ENCODE assay signal across 8 cellular contexts in the genomic region with DNA sequence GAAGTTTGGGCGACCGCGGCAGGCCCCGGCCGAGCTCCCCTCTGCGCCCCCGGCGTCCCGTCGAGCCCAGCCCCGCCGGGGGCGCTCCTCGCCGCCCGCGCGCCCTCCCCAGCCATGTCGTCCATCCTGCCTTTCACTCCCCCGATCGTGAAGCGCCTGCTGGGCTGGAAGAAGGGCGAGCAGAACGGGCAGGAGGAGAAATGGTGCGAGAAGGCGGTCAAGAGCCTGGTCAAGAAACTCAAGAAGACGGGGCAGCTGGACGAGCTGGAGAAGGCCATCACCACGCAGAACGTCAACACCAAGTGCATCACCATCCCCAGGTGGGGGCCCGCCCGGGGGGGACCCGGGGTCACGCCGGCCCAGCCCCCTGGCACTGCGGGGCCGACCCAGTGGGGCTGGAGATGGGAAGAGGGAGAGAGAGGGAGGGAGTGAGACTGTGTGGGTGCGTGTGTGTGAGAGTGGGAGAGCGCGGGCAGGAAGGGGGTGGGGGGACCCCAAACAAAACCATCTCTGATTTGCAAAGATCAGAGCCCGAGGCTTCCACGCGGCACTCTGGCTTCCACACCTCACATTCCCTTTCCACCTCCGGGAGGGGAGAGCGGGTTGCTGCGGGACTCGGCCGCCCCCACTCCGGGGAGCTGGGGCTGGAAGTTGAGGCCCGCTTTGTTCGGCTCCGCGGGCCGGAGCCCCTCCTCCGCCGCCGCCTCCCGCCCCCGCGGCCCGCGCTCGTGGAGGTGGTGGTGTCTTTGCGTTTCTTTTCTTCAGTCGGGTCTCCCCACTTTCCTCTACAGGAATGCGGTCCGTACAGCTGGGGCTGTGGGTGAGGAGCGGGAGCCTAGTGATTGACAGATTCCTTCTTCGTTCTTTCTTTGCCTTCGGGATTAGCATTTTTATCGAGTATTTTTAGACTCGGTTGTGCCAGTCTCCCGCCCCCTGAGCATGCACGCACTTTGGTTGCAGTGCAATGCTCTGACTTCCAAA. TPM values are rescaled to one million over a fixed set of nuclear protein-coding genes. Genes with fewer than 3 reads are reported as not detected.
DNase-seq lines count a peak whose midpoint lies in the region; ATAC-seq and TF ChIP-seq lines count a peak whose summit lies in the region.

No MANE protein-coding gene starts in this region.

- H3K27ac ChIP-seq in hepatocyte (peak overlapping the region; percentile 97), smooth muscle cell (ENCODE audit: low read depth) (peak overlapping the region; percentile 92)

- peaks cover 67% of the 10 kb centered on the region for H3K4me1 Mint-ChIP-seq in activated naive CD4-positive, alpha-beta T cell treated with anti-CD3 and anti-CD28 coated beads, Interleukin-2, amount 50 U/mL, for 24 hours

- H3K36me3 Mint-ChIP-seq in activated naive CD4-positive, alpha-beta T cell treated with anti-CD3 and anti-CD28 coated beads, Interleukin-2, amount 50 U/mL, for 24 hours, result peaks cover 4% of the 10 kb centered on the region

- H3K9me3 ChIP-seq in hepatocyte (ENCODE audit: low read depth) (no peaks in the 10 kb centered on the region), smooth muscle cell (replicated peaks; ENCODE audit: low read depth) (no peaks in the 10 kb centered on the region)

- H3K27me3 Mint-ChIP-seq in activated naive CD4-positive, alpha-beta T cell treated with anti-CD3 and anti-CD28 coated beads, Interleukin-2, amount 50 U/mL, for 24 hours, result no peaks in the 10 kb centered on the region

- H4K20me1 ChIP-seq in hepatocyte (ENCODE audit: insufficient read depth, poor library complexity, severe bottlenecking), result peaks cover 47% of the 10 kb centered on the region
- H4K20me1 ChIP-seq in smooth muscle cell (ENCODE audit: low read depth), result peaks cover 45% of the 10 kb centered on the region

- H3K36me3 ChIP-seq in hepatocyte (replicated peaks; ENCODE audit: insufficient read depth, low read depth) (no peaks in the 10 kb centered on the region), smooth muscle cell (ENCODE audit: low read depth) (no peaks in the 10 kb centered on the region)

- H2AFZ ChIP-seq in hepatocyte, result peak overlapping the region; percentile 38
- peak overlapping the region; percentile 5 for H2AFZ ChIP-seq in smooth muscle cell (ENCODE audit: low read depth)

- H3K4me3 ChIP-seq in hepatocyte (peak overlapping the region; percentile 98), smooth muscle cell (peak overlapping the region; percentile 80)

- peak overlapping the region; percentile 48 for H3K27ac Mint-ChIP-seq in activated naive CD4-positive, alpha-beta T cell treated with anti-CD3 and anti-CD28 coated beads, Interleukin-2, amount 50 U/mL, for 24 hours

- H3K9me2 ChIP-seq in hepatocyte (replicated peaks; ENCODE audit: insufficient read depth), result no peaks in the 10 kb centered on the region

- WGBS in hepatocyte (ENCODE audit: low lambda C conversion rate, missing lambda C conversion rate), result under 1% methylated on average over 41 of the region's 74 CpGs
- WGBS in smooth muscle cell (ENCODE audit: low lambda C conversion rate), result 2% methylated on average over 62 of the region's 74 CpGs

- peak overlapping the region; percentile 90 for H3K9ac ChIP-seq in smooth muscle cell (ENCODE audit: low read depth)

- H3K4me1 ChIP-seq in hepatocyte (ENCODE audit: insufficient read depth) (peaks cover 53% of the 10 kb centered on the region), smooth muscle cell (ENCODE audit: low read depth) (peaks cover 48% of the 10 kb centered on the region)

- H3K4me2 ChIP-seq in hepatocyte (peak overlapping the region; percentile 84), smooth muscle cell (peak overlapping the region; percentile 92)

- H3K4me3 Mint-ChIP-seq in activated naive CD4-positive, alpha-beta T cell treated with anti-CD3 and anti-CD28 coated beads, Interleukin-2, amount 50 U/mL, for 24 hours, result peak overlapping the region; percentile 89

- DNase-seq in LHCN-M2 (ENCODE audit: low read depth) (peak; percentile 44), hepatocyte (ENCODE audit: low spot score) (no peak), smooth muscle cell (lab: John Stamatoyannopoulos, UW; ENCODE audit: unreplicated experiment) (no peak), RKO (ENCODE audit: low spot score) (no peak), SKM-1 treated with dmso at 0.1 percent for 144 hours (lab: John Stamatoyannopoulos, UW; ENCODE audit: unreplicated experiment) (no peak)

- peaks cover 21% of the 10 kb centered on the region for H3F3A ChIP-seq in smooth muscle cell (ENCODE audit: low read depth)

- H3K27me3 ChIP-seq in hepatocyte, result no peaks in the 10 kb centered on the region
- H3K27me3 ChIP-seq in smooth muscle cell (ENCODE audit: low read depth), result no peaks in the 10 kb centered on the region

- TF ChIP-seq CTCF in hepatocyte (IDR thresholded peaks at IDR 0.05; ENCODE audit: poor library complexity) (no peak), smooth muscle cell (IDR thresholded peaks at IDR 0.05; ENCODE audit: borderline replicate concordance, insufficient read depth, poor library complexity, severe bottlenecking) (no peak)

- ATAC-seq in GM19035 (IDR thresholded peaks at IDR 0.05; ENCODE audit: unreplicated experiment) (peak; percentile 26), HG02588 (IDR thresholded peaks at IDR 0.05; ENCODE audit: unreplicated experiment) (no peak)

- H3K9me3 Mint-ChIP-seq in activated naive CD4-positive, alpha-beta T cell treated with anti-CD3 and anti-CD28 coated beads, Interleukin-2, amount 50 U/mL, for 24 hours, result no peaks in the 10 kb centered on the region

- H3K79me2 ChIP-seq in hepatocyte, result peaks cover 54% of the 10 kb centered on the region
- H3K79me2 ChIP-seq in smooth muscle cell (ENCODE audit: low read depth), result peaks cover 41% of the 10 kb centered on the region

RNA-seq across cellular contexts. Expression of a gene that starts 0.9 kb away (rescaled TPM):
- total RNA-seq in LHCN-M2 (2014; rRNA removed) (18.2 and 35.4 TPM in 2 replicates), hepatocyte (24.6 and 32.2 TPM in 2 replicates), smooth muscle cell (21.9 and 25.9 TPM in 2 replicates)
- 43.2 TPM for polyA plus RNA-seq in LHCN-M2 (2012)
- polyA plus RNA-seq in hepatocyte (24.7 and 26.5 TPM in 2 replicates), smooth muscle cell (20.2 and 27.7 TPM in 2 replicates)
